Comparison of ENCODE assay signal across 25 cellular contexts in the genomic region with DNA sequence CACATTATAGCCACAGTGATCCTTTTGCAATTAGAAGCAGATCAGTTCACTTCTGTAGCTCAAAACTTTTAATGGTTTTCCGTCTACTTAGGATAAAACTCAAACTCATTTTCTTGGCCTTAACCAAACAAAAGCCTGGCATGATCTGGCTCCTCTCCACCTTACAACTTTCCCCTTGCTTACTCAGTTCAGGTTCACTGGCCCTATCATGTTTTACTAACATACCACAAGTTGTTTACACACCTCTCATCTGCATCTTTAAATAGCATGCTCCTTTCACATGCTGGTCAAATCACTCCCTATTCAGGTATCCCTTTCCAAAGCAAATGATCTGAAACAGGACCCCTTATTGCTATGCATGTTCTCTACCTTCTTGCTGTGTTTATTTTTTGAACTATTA.
DNase-seq lines count a peak whose midpoint lies in the region; ATAC-seq and TF ChIP-seq lines count a peak whose summit lies in the region.
"Had no signal": no experiment of that assay in that cellular context is flagged by ENCODE, and none has a peak within 500 bp of the region (broad histone marks: within the 10 kb centered on the region; RNA-seq: fewer than 3 reads in every experiment).

No MANE protein-coding gene starts in this region.

- ATAC-seq in heart left ventricle = no peak

- H3K79me2 ChIP-seq in PC-9 (ENCODE audit: low read depth) = no peaks in the 10 kb centered on the region

- H3K4me3 ChIP-seq in heart left ventricle (no peak overlapping the region), PC-9 (no peak overlapping the region)
- H3K4me3 ChIP-seq: SJCRH30, stomach had no signal

- H3K4me1 ChIP-seq in heart left ventricle (no peaks in the 10 kb centered on the region), PC-9 (replicated peaks; ENCODE audit: insufficient read depth) (no peaks in the 10 kb centered on the region)
- H3K4me1 ChIP-seq: BE2C, SJCRH30, stomach had no signal

- no peaks in the 10 kb centered on the region for H3K9me3 Mint-ChIP-seq in glutamatergic neuron (ENCODE audit: unreplicated experiment)

- DNase-seq in NCI-H2081 (lab: John Stamatoyannopoulos, UW) (peak; percentile 2 to 56), NCI-H2081 treated with DMSO at 0.1 percent for 48 hours (lab: John Stamatoyannopoulos, UW) (no peak), NCI-H774 (lab: John Stamatoyannopoulos, UW) (peak; percentile 31), iPS-NIHi11 (ENCODE audit: low spot score) (peak; percentile 14), CD1c-positive myeloid dendritic cell (ENCODE audit: extremely low spot score) (no peak), heart left ventricle (no peak), glutamatergic neuron (no peak), PC-9 (no peak)
- DNase-seq: 8988T; activated CD4-positive, alpha-beta T cell treated with anti-CD3 and anti-CD28 coated beads for 48 hours; BE2C; brain microvascular endothelial cell; Calu3; HCEC 1CT; hypothalamus; islet precursor cell; NCI-H1436; NCI-H446 treated with DMSO at 0.1 percent for 48 hours; nucleus accumbens; retina; SJCRH30; stimulated activated CD4-positive, alpha-beta T cell treated with anti-CD3 and anti-CD28 coated beads, Interleukin-4, amount 100 ng/mL, for 24 hours; stomach; T-helper 1 cell; trophoblast cell had no signal

- no peak overlapping the region for H3K27ac Mint-ChIP-seq in glutamatergic neuron (ENCODE audit: unreplicated experiment)

- H3K27me3 ChIP-seq in heart left ventricle (no peaks in the 10 kb centered on the region), PC-9 (ENCODE audit: insufficient read depth, low read depth) (no peaks in the 10 kb centered on the region)
- H3K27me3 ChIP-seq: BE2C, brain microvascular endothelial cell, SJCRH30, stomach had no signal

- H3K36me3 ChIP-seq in heart left ventricle (no peaks in the 10 kb centered on the region), PC-9 (ENCODE audit: low read depth) (no peaks in the 10 kb centered on the region)
- H3K36me3 ChIP-seq: BE2C, brain microvascular endothelial cell, SJCRH30, stomach had no signal

- no TSS peak for BruUV-seq in PC-9 (replicated peaks; lab: Mats Ljungman, UMichigan)

- no peak overlapping the region for H3K4me2 ChIP-seq in PC-9

- POLR2A ChIA-PET in PC-9 (lab: Charles Lee; ENCODE audit: unreplicated experiment) = no interaction called here

- no peaks in the 10 kb centered on the region for H3K9me2 ChIP-seq in PC-9 (ENCODE audit: insufficient read depth)

- no peaks in the 10 kb centered on the region for H4K20me1 ChIP-seq in PC-9 (ENCODE audit: insufficient read depth)

- no peak overlapping the region for H2AFZ ChIP-seq in PC-9

- no peaks in the 10 kb centered on the region for H3K4me1 Mint-ChIP-seq in glutamatergic neuron (ENCODE audit: low read depth, unreplicated experiment)

- no peaks in the 10 kb centered on the region for H3F3A ChIP-seq in PC-9 (ENCODE audit: insufficient read depth, low read depth)

- CTCF ChIA-PET in PC-9 (lab: Charles Lee) = no interaction called here

- WGBS in heart left ventricle, 4 donors = 76 to 94% (median 80%) methylated on average over 1 of the region's 1 CpG

- intact Hi-C loops in heart left ventricle (cut with DNase I) (no loop called here), PC-9 (cut with micrococcal nuclease; ENCODE audit: unreplicated experiment) (no loop called here)

- no peak for TF ChIP-seq CTCF in heart left ventricle (IDR thresholded peaks at IDR 0.05)
- TF ChIP-seq CTCF in glutamatergic neuron (IDR thresholded peaks at IDR 0.05; ENCODE audit: partially characterized antibody, unreplicated experiment) = no peak
- no peak for TF ChIP-seq CTCF in PC-9 (conservative IDR thresholded peaks at IDR 0.05)

- no peak overlapping the region for H3K27ac ChIP-seq in heart left ventricle
- H3K27ac ChIP-seq in PC-9 = no peak overlapping the region
- H3K27ac ChIP-seq: brain microvascular endothelial cell, SJCRH30, stomach had no signal

- H3K27me3 Mint-ChIP-seq in glutamatergic neuron (ENCODE audit: unreplicated experiment) = no peaks in the 10 kb centered on the region

- H3K4me3 Mint-ChIP-seq in glutamatergic neuron (ENCODE audit: unreplicated experiment) = no peak overlapping the region

- H3K9me3 ChIP-seq in heart left ventricle (no peaks in the 10 kb centered on the region), PC-9 (ENCODE audit: insufficient read depth, low read depth) (no peaks in the 10 kb centered on the region; the same call in 1 of the 2 replicates)
- H3K9me3 ChIP-seq: BE2C, SJCRH30, stomach had no signal

- H3K36me3 Mint-ChIP-seq in glutamatergic neuron (ENCODE audit: unreplicated experiment) = no peaks in the 10 kb centered on the region

- TF ChIP-seq POLR2A in heart left ventricle (IDR thresholded peaks at IDR 0.05) = no peak

Comparison
In these comparisons a context has a peak if more than half of its experiments do, and no peak if none do; other contexts are left out.
1. DNase-seq: peak in NCI-H2081 (2 of 2), NCI-H774 (single experiment) and iPS-NIHi11 (single experiment); none in NCI-H2081 treated with DMSO at 0.1 percent for 48 hours (single experiment), CD1c-positive myeloid dendritic cell (single experiment), heart left ventricle (0 of 5), glutamatergic neuron (single experiment) and PC-9 (0 of 2).